8 cellular contexts compared by ENCODE assay signal in genomic region chr2:47056875-47057731, GRCh38.
A peak's percentile ranks its signal among the peaks of the same experiment; 100 is the strongest.
DNase-seq lines count a peak whose midpoint lies in the region; ATAC-seq and TF ChIP-seq lines count a peak whose summit lies in the region.

No MANE protein-coding gene starts in this region.

- DNase-seq in activated T-cell treated with anti-CD3 and anti-CD28 coated beads, Interleukin-2, amount 50 U/mL, for 24 hours = no peak
- no peak for DNase-seq in activated T-cell treated with anti-CD3 and anti-CD28 coated beads for 4 hours
- DNase-seq in activated CD4-positive, alpha-beta memory T cell treated with anti-CD3 and anti-CD28 coated beads, Interleukin-2, amount 10 ng/mL, durations not matched to agents 7 days and 5 days = no peak
- DNase-seq in left lung = peak; percentile 77 to 80
- no peak for DNase-seq in iPS-NIHi11 (ENCODE audit: low spot score)
- no peak for DNase-seq in superior temporal gyrus (ENCODE audit: extremely low spot score)
- DNase-seq in stimulated activated CD4-positive, alpha-beta T cell treated with anti-CD3 and anti-CD28 coated beads, Interleukin-2, amount 100 ng/mL, for 24 hours = no peak

- H3K4me3 Mint-ChIP-seq in activated T-cell treated with anti-CD3 and anti-CD28 coated beads, Interleukin-2, amount 50 U/mL, for 24 hours = no peak overlapping the region
- H3K4me3 Mint-ChIP-seq in activated CD4-positive, alpha-beta memory T cell treated with anti-CD3 and anti-CD28 coated beads, Interleukin-2, amount 10 ng/mL, durations not matched to agents 7 days and 5 days = no peak overlapping the region

- peaks cover 29 to 34% of the 10 kb centered on the region in 2 donors for H3K4me1 ChIP-seq in left lung
- peaks cover 2% of the 10 kb centered on the region for H3K4me1 ChIP-seq in thymus (ENCODE audit: control insufficient read depth, insufficient read depth, low read length)

- CTCF ChIA-PET in activated CD4-positive, alpha-beta memory T cell treated with anti-CD3 and anti-CD28 coated beads, Interleukin-2, amount 10 ng/mL, durations not matched to agents 7 days and 5 days (lab: Charles Lee) = no interaction called here

- H3K27me3 ChIP-seq in left lung (no peaks in the 10 kb centered on the region), thymus (ENCODE audit: control insufficient read depth, insufficient read depth) (no peaks in the 10 kb centered on the region)

- H3K9me3 Mint-ChIP-seq in activated T-cell treated with anti-CD3 and anti-CD28 coated beads, Interleukin-2, amount 50 U/mL, for 24 hours = no peaks in the 10 kb centered on the region
- H3K9me3 Mint-ChIP-seq in activated CD4-positive, alpha-beta memory T cell treated with anti-CD3 and anti-CD28 coated beads, Interleukin-2, amount 10 ng/mL, durations not matched to agents 7 days and 5 days = no peaks in the 10 kb centered on the region

- POLR2A ChIA-PET in activated CD4-positive, alpha-beta memory T cell treated with anti-CD3 and anti-CD28 coated beads, Interleukin-2, amount 10 ng/mL, durations not matched to agents 7 days and 5 days (lab: Charles Lee) = no interaction called here

- H3K36me3 ChIP-seq in left lung = peaks cover 0 to 47% of the 10 kb centered on the region in 2 donors
- H3K36me3 ChIP-seq in thymus (ENCODE audit: control insufficient read depth, insufficient read depth) = peaks cover 82% of the 10 kb centered on the region

- H3K4me1 Mint-ChIP-seq in activated T-cell treated with anti-CD3 and anti-CD28 coated beads, Interleukin-2, amount 50 U/mL, for 24 hours (ENCODE audit: low read depth) = peaks cover 35% of the 10 kb centered on the region
- peaks cover 14% of the 10 kb centered on the region for H3K4me1 Mint-ChIP-seq in activated CD4-positive, alpha-beta memory T cell treated with anti-CD3 and anti-CD28 coated beads, Interleukin-2, amount 10 ng/mL, durations not matched to agents 7 days and 5 days

- no peaks in the 10 kb centered on the region for H3K9me3 ChIP-seq in left lung
- H3K9me3 ChIP-seq in thymus (ENCODE audit: control insufficient read depth) = no peaks in the 10 kb centered on the region

- WGBS in thymus = 82% methylated on average over 16 of the region's 16 CpGs

- no peak for TF ChIP-seq CTCF in left lung (IDR thresholded peaks at IDR 0.05)

- peak overlapping the region; percentile 83 for H3K27ac Mint-ChIP-seq in activated T-cell treated with anti-CD3 and anti-CD28 coated beads, Interleukin-2, amount 50 U/mL, for 24 hours
- H3K27ac Mint-ChIP-seq in activated CD4-positive, alpha-beta memory T cell treated with anti-CD3 and anti-CD28 coated beads, Interleukin-2, amount 10 ng/mL, durations not matched to agents 7 days and 5 days = peak overlapping the region; percentile 56

- no peaks in the 10 kb centered on the region for H3K27me3 Mint-ChIP-seq in activated T-cell treated with anti-CD3 and anti-CD28 coated beads, Interleukin-2, amount 50 U/mL, for 24 hours
- H3K27me3 Mint-ChIP-seq in activated CD4-positive, alpha-beta memory T cell treated with anti-CD3 and anti-CD28 coated beads, Interleukin-2, amount 10 ng/mL, durations not matched to agents 7 days and 5 days = no peaks in the 10 kb centered on the region

- peak; percentile 68 for ATAC-seq in left lung

- no peak overlapping the region for H3K4me3 ChIP-seq in left lung
- H3K4me3 ChIP-seq in thymus (ENCODE audit: low read length) = no peak overlapping the region

- intact Hi-C loops in left lung (cut with DNase I) = no loop called here

- peaks cover 67% of the 10 kb centered on the region for H3K36me3 Mint-ChIP-seq in activated T-cell treated with anti-CD3 and anti-CD28 coated beads, Interleukin-2, amount 50 U/mL, for 24 hours (ENCODE audit: low read depth)
- H3K36me3 Mint-ChIP-seq in activated CD4-positive, alpha-beta memory T cell treated with anti-CD3 and anti-CD28 coated beads, Interleukin-2, amount 10 ng/mL, durations not matched to agents 7 days and 5 days (ENCODE audit: low read depth) = peaks cover 15% of the 10 kb centered on the region

- H3K27ac ChIP-seq in left lung (peak overlapping the region; percentile 83 to 88), thymus (ENCODE audit: low read depth) (peak overlapping the region; percentile 72)

Comparison
In these comparisons a context has a peak if more than half of its experiments do, and no peak if none do; other contexts are left out.
1. DNase-seq: peak in left lung (2 of 2); none in activated T-cell treated with anti-CD3 and anti-CD28 coated beads, Interleukin-2, amount 50 U/mL, for 24 hours (single experiment), activated T-cell treated with anti-CD3 and anti-CD28 coated beads for 4 hours (single experiment), activated CD4-positive, alpha-beta memory T cell treated with anti-CD3 and anti-CD28 coated beads, Interleukin-2, amount 10 ng/mL, durations not matched to agents 7 days and 5 days (single experiment), iPS-NIHi11 (single experiment), superior temporal gyrus (single experiment) and stimulated activated CD4-positive, alpha-beta T cell treated with anti-CD3 and anti-CD28 coated beads, Interleukin-2, amount 100 ng/mL, for 24 hours (0 of 2).